In genomic region chr11:26084313-26084712, GRCh38 we compare ENCODE assay signal across 32 cellular contexts.
"Had no signal": no experiment of that assay in that cellular context is flagged by ENCODE, and none has a peak within 500 bp of the region (broad histone marks: within the 10 kb centered on the region; RNA-seq: fewer than 3 reads in every experiment).

No MANE protein-coding gene starts in this region.

- H2AFZ ChIP-seq: PC-9 had no signal

- H3K4me2 ChIP-seq: PC-9 had no signal

- H3K9me3 ChIP-seq: SJCRH30 had no signal

- H3K27ac ChIP-seq: PC-9, RWPE1, SJCRH30, SK-N-MC had no signal

- H3K36me3 ChIP-seq: SJCRH30 had no signal

- H3K4me3 ChIP-seq: PC-9, SJCRH30, SK-N-MC had no signal

- ATAC-seq: Panc1, Right ventricle myocardium inferior, SK-N-SH treated with all-trans-retinoic acid at 6 μM for 48 hours had no signal

- H3K27me3 ChIP-seq: SJCRH30 had no signal

- DNase-seq: MM.1S, MV-4-11, NCI-H1092 treated with DMSO at 0.1 percent for 48 hours, NCI-H1105 treated with DMSO at 0.1 percent for 48 hours, NCI-H1436, NCI-H146, NCI-H1694, NCI-H187, NCI-H1930, NCI-H2029 treated with DMSO at 0.1 percent for 48 hours, NCI-H2081 treated with DMSO at 0.1 percent for 48 hours, NCI-H2107, NCI-H2171, NCI-H226, NCI-H446 treated with DMSO at 0.1 percent for 48 hours, NCI-H510A, NCI-H524, NCI-H526, NCI-H69, NCI-H748 treated with DMSO at 0.1 percent for 48 hours, NCI-H82, PC-9, SHP77, SIG-M5, SJCRH30, SW 1271, T-helper 1 cell had no signal

- H3K4me1 ChIP-seq: SJCRH30 had no signal
